Comparison of ENCODE assay signal across 1 cellular context in genomic region chr17:42179335-42179734, GRCh38.
TF ChIP-seq lines count a peak whose summit lies in the region.

No MANE protein-coding gene starts in this region.

TF ChIP-seq in GM23338, 12 proteins besides CTCF, POLR2A, EP300 and RAD21:
- no peak for TF ChIP-seq ZNF331 (CRISPR knock-in tag; IDR thresholded peaks at IDR 0.05; ENCODE audit: low read depth)
- no peak for TF ChIP-seq CREB1 (CRISPR knock-in tag; IDR thresholded peaks at IDR 0.05; ENCODE audit: low read depth)
- no peak for TF ChIP-seq NANOG (IDR thresholded peaks at IDR 0.05; ENCODE audit: borderline replicate concordance)
